In the genomic region with DNA sequence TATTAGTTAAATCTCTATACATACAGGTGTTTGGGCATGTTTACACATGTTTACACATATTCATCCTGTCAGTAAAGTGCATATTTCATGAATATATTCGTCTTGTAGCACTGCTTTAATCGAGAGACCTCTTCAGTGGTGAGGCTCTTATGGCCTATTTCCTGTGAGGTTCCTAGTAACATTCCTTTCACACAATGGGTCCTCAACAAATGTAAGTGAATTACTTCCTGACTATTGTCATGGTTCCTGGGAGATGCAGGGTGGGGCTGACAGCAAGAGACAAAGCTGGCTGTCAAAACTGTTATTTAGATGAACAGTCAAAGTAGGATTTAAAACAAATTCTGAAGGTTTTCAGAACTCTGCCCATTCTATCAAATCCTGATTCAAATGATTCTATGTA, we compare ENCODE assay signal across 1 cellular context.
TF ChIP-seq lines count a peak whose summit lies in the region.

No MANE protein-coding gene starts in this region.

TF ChIP-seq in H1, 55 proteins besides CTCF, POLR2A, EP300 and RAD21:
- no peak for TF ChIP-seq JUN (IDR thresholded peaks at IDR 0.05; ENCODE audit: low read depth, low read length)
- TF ChIP-seq ZNF274 (IDR thresholded peaks at IDR 0.05; ENCODE audit: borderline replicate concordance, extremely low read depth, low read length), result no peak
- TF ChIP-seq RXRA (IDR thresholded peaks at IDR 0.05; ENCODE audit: insufficient read depth, low read depth, low read length), result no peak
- TF ChIP-seq ASH2L (IDR thresholded peaks at IDR 0.05; ENCODE audit: low read length), result no peak
- TF ChIP-seq CBX8 (IDR thresholded peaks at IDR 0.05; ENCODE audit: borderline replicate concordance, low read depth, low read length), result no peak
- no peak for TF ChIP-seq CTBP2 (IDR thresholded peaks at IDR 0.05; ENCODE audit: borderline replicate concordance, insufficient read depth, insufficient read length, low read length)
- TF ChIP-seq SUZ12 (IDR thresholded peaks at IDR 0.05; ENCODE audit: low read length), result no peak
- TF ChIP-seq TEAD4 (IDR thresholded peaks at IDR 0.05; ENCODE audit: low read depth, low read length), result peak; percentile 68; the same call in 1 of the 2 replicates
- no peak for TF ChIP-seq KDM4A (IDR thresholded peaks at IDR 0.05; ENCODE audit: low read depth, low read length, severe bottlenecking)
- no peak for TF ChIP-seq TBP (IDR thresholded peaks at IDR 0.05; ENCODE audit: low read depth, low read length)
- TF ChIP-seq BCL11A (IDR thresholded peaks at IDR 0.05; ENCODE audit: low read depth in 2 of 2, low read length in 2 of 2), result no peak
- TF ChIP-seq EZH2 (IDR thresholded peaks at IDR 0.05; ENCODE audit: low read depth, low read length, severe bottlenecking), result no peak
- no peak for TF ChIP-seq SAP30 (IDR thresholded peaks at IDR 0.05; ENCODE audit: insufficient read depth, insufficient replicate concordance, low read length)
- no peak for TF ChIP-seq CBX5 (IDR thresholded peaks at IDR 0.05; ENCODE audit: low read depth, low read length)
- peak; percentile 79; a peak in 2 of 4 replicates for TF ChIP-seq SIN3A (conservative IDR thresholded peaks at IDR 0.05 in 1 of 2, IDR thresholded peaks at IDR 0.05 in 1 of 2; ENCODE audit: low read depth in 1 of 2, low read length in 2 of 2)
- no peak for TF ChIP-seq FOSL1 (IDR thresholded peaks at IDR 0.05; ENCODE audit: insufficient read depth, low read depth, low read length)
- TF ChIP-seq PHF8 (conservative IDR thresholded peaks at IDR 0.05; ENCODE audit: low read depth, low read length), result no peak
- no peak for TF ChIP-seq RBBP5 (IDR thresholded peaks at IDR 0.05; ENCODE audit: borderline replicate concordance, low read depth, low read length)
- peak; percentile 76 for TF ChIP-seq NANOG (IDR thresholded peaks at IDR 0.05; ENCODE audit: insufficient read depth, low read depth, low read length, poor library complexity, severe bottlenecking)
- TF ChIP-seq CREB1 (IDR thresholded peaks at IDR 0.05), result no peak
- TF ChIP-seq JUND (IDR thresholded peaks at IDR 0.05; ENCODE audit: low read length), result no peak
- no peak for TF ChIP-seq BACH1 (IDR thresholded peaks at IDR 0.05; ENCODE audit: low read length)
- TF ChIP-seq SP2 (IDR thresholded peaks at IDR 0.05; ENCODE audit: low read length), result no peak
- TF ChIP-seq HDAC2 (IDR thresholded peaks at IDR 0.05; ENCODE audit: borderline replicate concordance in 1 of 2, low read depth in 2 of 2, low read length in 2 of 2), result peak in 1 of 2 experiments; percentile 79; a peak in 1 of 4 replicates
- no peak for TF ChIP-seq CHD1 (IDR thresholded peaks at IDR 0.05; ENCODE audit: low read depth, low read length)
- TF ChIP-seq TAF1 (IDR thresholded peaks at IDR 0.05; ENCODE audit: low read depth, low read length), result no peak
- TF ChIP-seq TAF7 (optimal IDR thresholded peaks at IDR 0.05; ENCODE audit: borderline replicate concordance, low read depth, low read length), result no peak
- no peak for TF ChIP-seq KDM5A (IDR thresholded peaks at IDR 0.05; ENCODE audit: low read length)
- TF ChIP-seq HDAC6 (IDR thresholded peaks at IDR 0.05; ENCODE audit: low read depth, low read length), result no peak
- TF ChIP-seq, protein P1, sequence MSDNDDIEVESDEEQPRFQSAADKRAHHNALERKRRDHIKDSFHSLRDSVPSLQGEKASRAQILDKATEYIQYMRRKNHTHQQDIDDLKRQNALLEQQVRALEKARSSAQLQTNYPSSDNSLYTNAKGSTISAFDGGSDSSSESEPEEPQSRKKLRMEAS (IDR thresholded peaks at IDR 0.05), result no peak
- TF ChIP-seq NRF1 (IDR thresholded peaks at IDR 0.05; ENCODE audit: low read depth, low read length), result no peak
- no peak for TF ChIP-seq RNF2 (IDR thresholded peaks at IDR 0.05; ENCODE audit: borderline replicate concordance, low read depth, low read length, missing control alignments, poor library complexity, severe bottlenecking)
- 0 out of 2 replicates have a peak, but pooled peaks have one; percentile 11 for TF ChIP-seq EGR1 (IDR thresholded peaks at IDR 0.05; ENCODE audit: borderline replicate concordance, low read depth, low read length)
- no peak for TF ChIP-seq MAFK (IDR thresholded peaks at IDR 0.05; ENCODE audit: low read depth, low read length)
- TF ChIP-seq CEBPB (IDR thresholded peaks at IDR 0.05; ENCODE audit: low read depth, low read length), result no peak
TF ChIP-seq in H1: peak in this region for 5.
